Comparison of ENCODE assay signal across 15 cellular contexts in the genomic region with DNA sequence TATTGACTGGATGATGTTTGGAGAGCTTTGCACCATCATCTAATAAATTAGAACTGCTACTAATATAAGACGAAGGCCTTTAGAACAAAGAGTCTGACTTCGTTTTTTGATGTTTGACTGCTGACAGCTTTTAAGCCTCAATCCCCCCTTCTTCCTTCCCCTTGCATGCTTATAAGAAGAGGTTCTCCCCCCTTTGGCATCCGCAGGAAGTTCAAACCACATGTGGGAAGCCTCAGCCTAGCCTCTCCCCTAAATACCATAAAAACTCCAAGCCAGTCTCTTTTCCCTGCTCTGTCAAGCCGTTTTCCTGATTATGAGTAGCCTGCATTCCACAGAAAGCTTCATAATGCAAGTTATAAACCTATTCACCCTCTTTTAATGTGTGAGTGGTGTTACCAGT.
"Had no signal": no experiment of that assay in that cellular context is flagged by ENCODE, and none has a peak within 500 bp of the region (broad histone marks: within the 10 kb centered on the region; RNA-seq: fewer than 3 reads in every experiment).

No MANE protein-coding gene starts in this region.

- H3K27me3 ChIP-seq: body of pancreas, dorsolateral prefrontal cortex, foreskin keratinocyte, tibial nerve had no signal

- H3K9me3 ChIP-seq: body of pancreas, ovary, tibial nerve had no signal

- DNase-seq: activated CD4-positive, alpha-beta T cell treated with anti-CD3 and anti-CD28 coated beads, Interleukin-2, amount 10 ng/mL, durations not matched to agents 24 days and 14 days; activated CD8-positive, alpha-beta T cell treated with anti-CD3 and anti-CD28 coated beads, Interleukin-2, amount 10 ng/mL, durations not matched to agents 7 days and 5 days; activated naive CD4-positive, alpha-beta T cell treated with anti-CD3 and anti-CD28 coated beads for 36 hours; activated T-cell treated with anti-CD3 and anti-CD28 coated beads, Interleukin-2, amount 50 U/mL, for 24 hours; body of pancreas; dorsolateral prefrontal cortex; foreskin keratinocyte; hippocampal formation; islet precursor cell; ovary; stimulated activated CD4-positive, alpha-beta T cell treated with anti-CD3 and anti-CD28 coated beads, Interleukin-15, amount 100 ng/mL, for 24 hours; stimulated activated CD4-positive, alpha-beta T cell treated with anti-CD3 and anti-CD28 coated beads, Interleukin-2, amount 100 ng/mL, for 48 hours had no signal

- H3K27ac ChIP-seq: body of pancreas, dorsolateral prefrontal cortex, epithelial cell of prostate, foreskin keratinocyte, ovary, skin epidermis, tibial nerve had no signal

- H3K4me3 ChIP-seq: body of pancreas, dorsolateral prefrontal cortex, ovary, skin epidermis, tibial nerve had no signal

- H3K36me3 ChIP-seq: ovary, tibial nerve had no signal

- H3K4me1 ChIP-seq: body of pancreas, foreskin keratinocyte, tibial nerve had no signal
